19 cellular contexts compared by ENCODE assay signal in genomic region chr9:134381262-134381661, GRCh38. TPM values are rescaled to one million over a fixed set of nuclear protein-coding genes. Genes with fewer than 3 reads are reported as not detected.
DNase-seq lines count a peak whose midpoint lies in the region; ATAC-seq, FAIRE-seq and TF ChIP-seq lines count a peak whose summit lies in the region.
"Had no signal": no experiment of that assay in that cellular context is flagged by ENCODE, and none has a peak within 500 bp of the region (broad histone marks: within the 10 kb centered on the region; RNA-seq: fewer than 3 reads in every experiment).

No MANE protein-coding gene starts in this region.

- H3K27ac Mint-ChIP-seq in activated CD4-positive, alpha-beta T cell treated with anti-CD3 and anti-CD28 coated beads for 36 hours, result no peak overlapping the region
- peak overlapping the region; percentile 85 to 97 for H3K27ac Mint-ChIP-seq in natural killer cell

- ATAC-seq in activated CD4-positive, alpha-beta T cell treated with anti-CD3 and anti-CD28 coated beads for 36 hours, result peak; percentile 7
- ATAC-seq in K562 (no peak; the same call in 2 of the 3 replicates), natural killer cell (no peak), upper lobe of left lung (ENCODE audit: low FRiP score in 2 of 2) (no peak), HG02938 (IDR thresholded peaks at IDR 0.05; ENCODE audit: unreplicated experiment) (no peak), HG02759 (IDR thresholded peaks at IDR 0.05; ENCODE audit: unreplicated experiment) (no peak)

- 68% methylated on average over 5 of the region's 7 CpGs for WGBS in K562 (ENCODE audit: insufficient coverage, low coverage, missing lambda C conversion rate)
- WGBS in upper lobe of left lung, 2 donors, result 87 to 91% methylated on average over 5 to 7 of the region's 7 CpGs

- H3K9me1 ChIP-seq in K562 (ENCODE audit: control insufficient read depth, insufficient read depth, low read length), result no peaks in the 10 kb centered on the region

- H3K79me2 ChIP-seq in K562 (ENCODE audit: control insufficient read depth, insufficient read depth, low read length), result no peaks in the 10 kb centered on the region; the same call in 2 of the 3 replicates

- BruUV-seq in K562 (replicated peaks; lab: Mats Ljungman, UMichigan), result no TSS peak

- intact Hi-C loops in activated CD4-positive, alpha-beta T cell treated with anti-CD3 and anti-CD28 coated beads for 36 hours (cut with DNase I, micrococcal nuclease), result no loop called here
- intact Hi-C loops in K562 (cut with micrococcal nuclease) (no loop called here), natural killer cell (cut with micrococcal nuclease) (loop anchor here (5.0 kb wide), 1 partner anchor 61 kb away; no protein-coding TSS in a partner anchor)

- peaks cover 19% of the 10 kb centered on the region for H3K4me1 Mint-ChIP-seq in activated CD4-positive, alpha-beta T cell treated with anti-CD3 and anti-CD28 coated beads for 36 hours
- peaks cover 42 to 60% of the 10 kb centered on the region in 2 donors for H3K4me1 Mint-ChIP-seq in natural killer cell

- H3K9me3 ChIP-seq in K562 (replicated peaks; ENCODE audit: control insufficient read depth, insufficient read depth, low read depth, low read length), result no peaks in the 10 kb centered on the region
- H3K9me3 ChIP-seq in upper lobe of left lung, result no peaks in the 10 kb centered on the region
- H3K9me3 ChIP-seq: esophagus muscularis mucosa, transverse colon had no signal

- in situ Hi-C loops in K562 (cut with MboI), result no loop called here

- no peaks in the 10 kb centered on the region for H3K36me3 Mint-ChIP-seq in activated CD4-positive, alpha-beta T cell treated with anti-CD3 and anti-CD28 coated beads for 36 hours (ENCODE audit: low read depth)
- no peaks in the 10 kb centered on the region for H3K36me3 Mint-ChIP-seq in natural killer cell
- H3K36me3 Mint-ChIP-seq: CD4-positive, CD25-positive, alpha-beta regulatory T cell had no signal

- H3K4me2 ChIP-seq in K562 (ENCODE audit: insufficient read depth, low read length), result no peak overlapping the region

- TF ChIP-seq RAD21 in K562 (CRISPR knock-in tag; conservative IDR thresholded peaks at IDR 0.05 in 1 of 2, IDR thresholded peaks at IDR 0.05 in 1 of 2), result no peak

- H4K20me1 ChIP-seq in K562 (replicated peaks; ENCODE audit: control insufficient read depth, insufficient read depth, low read length), result peaks cover 93% of the 10 kb centered on the region

- H3K9ac ChIP-seq in K562 (ENCODE audit: insufficient read depth in 1 of 2, low read depth in 2 of 2, low read length in 2 of 2), result no peak overlapping the region
- H3K9ac ChIP-seq: GM23248 had no signal

- no peak for TF ChIP-seq EP300 in K562 (IDR thresholded peaks at IDR 0.05; ENCODE audit: low read length)
- no peak for TF ChIP-seq EP300 in upper lobe of left lung (IDR thresholded peaks at IDR 0.05)

- H3K27me3 ChIP-seq in K562 (ENCODE audit: control insufficient read depth in 2 of 2, insufficient read depth in 2 of 2, low read length in 2 of 2) (no peaks in the 10 kb centered on the region), upper lobe of left lung (no peaks in the 10 kb centered on the region)
- H3K27me3 ChIP-seq: transverse colon had no signal

- POLR2A ChIA-PET in activated CD4-positive, alpha-beta T cell treated with anti-CD3 and anti-CD28 coated beads for 36 hours (lab: Charles Lee), result no interaction called here
- POLR2A ChIA-PET in K562 (lab: Yijun Ruan, JAX), result no interaction called here

- no peak for DNase-seq in activated CD4-positive, alpha-beta T cell treated with anti-CD3 and anti-CD28 coated beads for 36 hours
- DNase-seq in activated CD4-positive, alpha-beta T cell treated with anti-CD3 and anti-CD28 coated beads, Interleukin-2, amount 50 U/mL, for 48 hours, result no peak
- DNase-seq in K562 (ENCODE audit: extremely low read depth in 1 of 4, low spot score in 3 of 4), result no peak
- DNase-seq in natural killer cell, result no peak
- no peak for DNase-seq in upper lobe of left lung
- no peak for DNase-seq in islet precursor cell
- DNase-seq: activated CD4-positive, CD25-positive, alpha-beta regulatory T cell treated with anti-CD3 and anti-CD28 coated beads, Interleukin-2, amount 50 U/mL, for 72 hours; dermis blood vessel endothelial cell; glutamatergic neuron; GM23248; NCI-H1694; NCI-H345; Right ventricle myocardium superior; stimulated activated CD4-positive, alpha-beta T cell treated with anti-CD3 and anti-CD28 coated beads, Interleukin-4, amount 100 ng/mL, for 4 hours; transverse colon had no signal

- no peaks in the 10 kb centered on the region for H3K9me3 Mint-ChIP-seq in activated CD4-positive, alpha-beta T cell treated with anti-CD3 and anti-CD28 coated beads for 36 hours (ENCODE audit: low read depth)
- no peaks in the 10 kb centered on the region for H3K9me3 Mint-ChIP-seq in natural killer cell

- TF ChIP-seq CTCF in K562 (IDR thresholded peaks at IDR 0.05 in 2 of 3, conservative IDR thresholded peaks at IDR 0.05 in 1 of 3; ENCODE audit: insufficient read depth in 2 of 3, low read depth in 1 of 3, low read length in 3 of 3) (no peak), natural killer cell (IDR thresholded peaks at IDR 0.05) (no peak), upper lobe of left lung (IDR thresholded peaks at IDR 0.05) (no peak)

- no peak overlapping the region for H3K4me3 Mint-ChIP-seq in activated CD4-positive, alpha-beta T cell treated with anti-CD3 and anti-CD28 coated beads for 36 hours
- H3K4me3 Mint-ChIP-seq in natural killer cell, result peak overlapping the region; percentile 90

- TF ChIP-seq POLR2A in K562 (conservative IDR thresholded peaks at IDR 0.05) (no peak), upper lobe of left lung (IDR thresholded peaks at IDR 0.05) (no peak)

- H2AFZ ChIP-seq in K562 (ENCODE audit: low read depth, low read length), result no peak overlapping the region
- H2AFZ ChIP-seq: GM23248 had no signal

- H3K4me1 ChIP-seq in K562 (replicated peaks in 1 of 2; ENCODE audit: control insufficient read depth in 2 of 2, insufficient read depth in 2 of 2, low read length in 2 of 2) (peaks cover 0 to 88% of the 10 kb centered on the region in 2 experiments; a peak in 2 of 5 replicates), upper lobe of left lung (peaks cover 90 to 99% (median 97%) of the 10 kb centered on the region in 4 donors)

- FAIRE-seq in K562 (lab: Jason Lieb, UNC), result no peak

- H3K27ac ChIP-seq in K562 (ENCODE audit: extremely low read depth, low read depth, low read length), result no peak overlapping the region
- peak overlapping the region in 3 of 4 donors; percentile 68 to 94 (median 79) for H3K27ac ChIP-seq in upper lobe of left lung
- H3K27ac ChIP-seq: GM23248 had no signal

- H3K4me3 ChIP-seq in K562 (no peak overlapping the region), upper lobe of left lung (no peak overlapping the region)
- H3K4me3 ChIP-seq: esophagus muscularis mucosa, GM23248, transverse colon had no signal

- H3K27me3 Mint-ChIP-seq in activated CD4-positive, alpha-beta T cell treated with anti-CD3 and anti-CD28 coated beads for 36 hours, result no peaks in the 10 kb centered on the region
- H3K27me3 Mint-ChIP-seq in natural killer cell (ENCODE audit: low read depth in 2 of 2), result no peaks in the 10 kb centered on the region
- H3K27me3 Mint-ChIP-seq: CD4-positive, CD25-positive, alpha-beta regulatory T cell had no signal

- no peaks in the 10 kb centered on the region for H3K36me3 ChIP-seq in K562 (ENCODE audit: control insufficient read depth, insufficient read depth, low read length)
- no peaks in the 10 kb centered on the region for H3K36me3 ChIP-seq in upper lobe of left lung
- H3K36me3 ChIP-seq: esophagus muscularis mucosa, transverse colon had no signal

- CTCF ChIA-PET in activated CD4-positive, alpha-beta T cell treated with anti-CD3 and anti-CD28 coated beads for 36 hours (lab: Charles Lee), result interaction anchor here (1.5 kb wide), 1 partner anchor 10 kb away, joined by 4 read pairs; no protein-coding TSS in a partner anchor
- CTCF ChIA-PET in K562 (lab: Yijun Ruan, JAX; ENCODE audit: low intra/inter-chr PET ratio), result no interaction called here

TF ChIP-seq in K562, 482 proteins besides CTCF, POLR2A, EP300 and RAD21:
- peak; percentile 93 for TF ChIP-seq ZFP36 (IDR thresholded peaks at IDR 0.05; ENCODE audit: low read depth, low read length, partially characterized antibody)
- no peak for TF ChIP-seq VEZF1 (CRISPR knock-in tag; IDR thresholded peaks at IDR 0.05)

RNA-seq across cellular contexts. Expression of gene RXRA, which starts 55.0 kb away (rescaled TPM):
- total RNA-seq in activated CD4-positive, alpha-beta T cell treated with anti-CD3 and anti-CD28 coated beads for 36 hours, result 10 to 100 TPM; 17.6 to 20.9 TPM
- total RNA-seq in K562 (2011; cell fraction: chromatin; rRNA removed; ENCODE audit: low replicate concordance), result 9.2 and 26.3 TPM in 2 replicates
- total RNA-seq in K562 (2011; cell fraction: nucleolus; rRNA removed), result 12.6 and 15.3 TPM in 2 replicates
- total RNA-seq in K562 (2011; cell fraction: nucleoplasm; rRNA removed), result 9.4 and 10.3 TPM in 2 replicates
- 9.6 and 11.0 TPM in 2 replicates for total RNA-seq in K562 (2014; rRNA removed)
- total RNA-seq in K562 (2014; rRNA removed; fragmentation: Illumina TruSeq; extraction: Trizol), result 1.5 and 1.8 TPM in 2 replicates
- 4.2 and 5.7 TPM in 2 replicates for total RNA-seq in K562 (2015; rRNA removed; fragmentation: Illumina TruSeq; extraction: Trizol)
- 21.4 and 23.6 TPM in 2 replicates for total RNA-seq in K562 (2021)
- 4.0 and 4.6 TPM in 2 replicates for polyA plus RNA-seq in K562 (2011; rRNA removed)
- 8.4 and 14.0 TPM in 2 replicates for polyA plus RNA-seq in K562 (2011; cell fraction: cytosol; rRNA removed)
- polyA plus RNA-seq in K562 (2011; cell fraction: nucleus; rRNA removed), result 7.8 and 14.2 TPM in 2 replicates
- 13.9 and 14.6 TPM in 2 replicates for polyA plus RNA-seq in K562 (2012)
- polyA plus RNA-seq in K562 (2014; fragmentation: Illumina TruSeq; extraction: Trizol), result 5.2 and 14.5 TPM in 2 replicates
- under 1 TPM; 0.35 to 0.56 TPM for polyA plus RNA-seq in K562 (2014; fragmentation: Nextera tagmentation; extraction: Ambion mirVana)
- 6.8 and 14.8 TPM in 2 replicates for polyA plus RNA-seq in K562 (2014; rRNA removed)
- 2.2 and 4.3 TPM in 2 replicates for polyA minus RNA-seq in K562 (2011; rRNA and poly(A)+ RNA removed)
- 13.6 and 24.3 TPM in 2 replicates for polyA minus RNA-seq in K562 (2011; cell fraction: cytosol; rRNA and poly(A)+ RNA removed)
- 6.7 and 8.4 TPM in 2 replicates for polyA minus RNA-seq in K562 (2011; cell fraction: nucleus; rRNA and poly(A)+ RNA removed)
- total RNA-seq in natural killer cell, result 10 to 100 TPM; 30.9 to 64.1 (median 42.2) TPM
- total RNA-seq in upper lobe of left lung, result 10 to 100 TPM; 43.8 to 92.7 (median 74.1) TPM
